7 cellular contexts compared by ENCODE assay signal in the genomic region with DNA sequence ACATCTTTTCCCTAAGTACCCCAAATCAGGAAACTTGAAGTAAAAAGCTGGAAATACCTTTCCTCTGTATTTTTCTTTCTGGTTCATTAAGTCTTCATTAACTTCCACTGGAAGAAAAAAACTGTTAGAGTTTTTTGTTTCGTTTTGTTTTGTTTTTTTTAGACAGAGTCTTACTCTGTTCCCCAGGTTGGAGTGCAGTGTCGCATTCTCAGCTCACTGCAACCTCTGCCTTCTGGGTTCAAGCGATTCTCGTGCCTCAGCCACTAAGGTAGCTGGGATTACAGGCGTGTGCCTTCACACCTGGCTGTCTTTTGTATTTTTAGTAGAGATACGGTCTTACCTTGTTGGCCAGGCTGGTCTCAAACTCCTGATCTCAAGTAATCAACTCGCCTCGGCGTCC.
"Had no signal": no experiment of that assay in that cellular context is flagged by ENCODE, and none has a peak within 500 bp of the region (broad histone marks: within the 10 kb centered on the region; RNA-seq: fewer than 3 reads in every experiment).

No MANE protein-coding gene starts in this region.

- H3K4me3 ChIP-seq: GM23248, HAP-1 had no signal

- ATAC-seq: HCT116 had no signal

- H3K27ac ChIP-seq: GM23248 had no signal

- H3K27ac Mint-ChIP-seq: HFFc6 had no signal

- H3K4me3 Mint-ChIP-seq: HFFc6 had no signal

- H3K9me3 Mint-ChIP-seq: HFFc6 had no signal

- H3K9me3 ChIP-seq: HAP-1 had no signal

- DNase-seq: GM23248, GOT3, H7, HFFc6, IMR-90 had no signal

- H2AFZ ChIP-seq: GM23248 had no signal

- H3K4me1 ChIP-seq: HAP-1 had no signal
